8 cellular contexts compared by ENCODE assay signal in genomic region chr11:65418681-65419459, GRCh38. TPM values are rescaled to one million over a fixed set of nuclear protein-coding genes. Genes with fewer than 3 reads are reported as not detected.
DNase-seq lines count a peak whose midpoint lies in the region; ATAC-seq and TF ChIP-seq lines count a peak whose summit lies in the region.

No MANE protein-coding gene starts in this region.

- H3K9me3 ChIP-seq in A673 (ENCODE audit: low read depth, low read length, poor library complexity, severe bottlenecking) = no peaks in the 10 kb centered on the region

- no TSS peak for BruUV-seq in A673 (replicated peaks; lab: Mats Ljungman, UMichigan)

- ATAC-seq in GM18867 (IDR thresholded peaks at IDR 0.05; ENCODE audit: unreplicated experiment) (peak; percentile 34), HG03103 (IDR thresholded peaks at IDR 0.05; ENCODE audit: low read depth, unreplicated experiment) (peak; percentile 35)

- intact Hi-C loops in A673 (cut with micrococcal nuclease; ENCODE audit: unreplicated experiment) = loop anchor here (2.0 to 5.0 kb wide), 2 partner anchors 37 to 84 kb away; partner anchors contain the start of gene SLC25A45

- H3K27ac ChIP-seq in A673 (ENCODE audit: low read depth, low read length, poor library complexity, severe bottlenecking) (peak overlapping the region; percentile 100), caudate nucleus (ENCODE audit: low read depth, low read length) (peak overlapping the region; percentile 99)

- H3K4me3 ChIP-seq in A673 (ENCODE audit: low read depth, low read length, poor library complexity, severe bottlenecking) = peak overlapping the region; percentile 31
- peak overlapping the region; percentile 47 for H3K4me3 ChIP-seq in WI38 (ENCODE audit: low read depth, low read length)

- peaks cover 2% of the 10 kb centered on the region for H3K36me3 ChIP-seq in A673 (ENCODE audit: insufficient read depth, low read length, poor library complexity, severe bottlenecking)

- DNase-seq in A673 (ENCODE audit: low spot score) (peak; percentile 99), NCI-H2171 treated with DMSO at 0.1 percent for 48 hours (lab: John Stamatoyannopoulos, UW) (peak; percentile 90), caudate nucleus (lab: John Stamatoyannopoulos, UW) (peak in 60 of 61 donors; percentile 59 to 95 (median 85)), iris pigment epithelial cell (ENCODE audit: low read depth) (peak; percentile 98)
- peak; percentile 73 to 94 for DNase-seq in stimulated activated CD4-positive, alpha-beta T cell treated with anti-CD3 and anti-CD28 coated beads, Interleukin-12 subunit alpha, Interleukin-12 subunit beta, amount 100 ng/mL, for 24 hours (ENCODE audit: low read depth in 2 of 2)

- H3K4me1 ChIP-seq in A673 (ENCODE audit: insufficient read depth, low read length, poor library complexity, severe bottlenecking) = peaks cover 69% of the 10 kb centered on the region

- TF ChIP-seq CTCF in A673 (conservative IDR thresholded peaks at IDR 0.05; ENCODE audit: low read depth, low read length) = no peak
- no peak for TF ChIP-seq CTCF in WI38 (IDR thresholded peaks at IDR 0.05; ENCODE audit: low read depth, low read length)

- CTCF ChIA-PET in A673 (lab: Charles Lee) = interaction anchor here (0.6 to 0.8 kb wide), 3 partner anchors 78 to 441 kb away, joined by 3 to 4 read pairs (median 4); partner anchors contain the start of gene MUS81

- H3K27me3 ChIP-seq in A673 (replicated peaks; ENCODE audit: insufficient read depth, low read depth, low read length, poor library complexity) = no peaks in the 10 kb centered on the region

- POLR2A ChIA-PET in A673 (lab: Charles Lee; ENCODE audit: low non-redundant PET) = interaction anchor here (0.6 to 1.7 kb wide), 9 partner anchors 11 to 428 kb away, joined by 3 to 17 read pairs (median 5); partner anchors contain the start of gene MALAT1

RNA-seq across cellular contexts. Expression of gene NEAT1, which starts 3.7 kb away (rescaled TPM):
- 196 and 211 TPM in 2 replicates for total RNA-seq in A673 (2021)

RNA-seq across cellular contexts. Expression of gene FRMD8, which starts 32.4 kb away (rescaled TPM):
- 43.2 and 51.1 TPM in 2 replicates for total RNA-seq in A673 (2021)

RNA-seq across cellular contexts. Expression of gene SLC25A45, which starts 36.4 kb away (rescaled TPM):
- total RNA-seq in A673 (2021) = 5.3 and 7.4 TPM in 2 replicates

Comparison
In these comparisons a context has a peak if more than half of its experiments do, and no peak if none do; other contexts are left out.
1. Peak in every context shown above with its lines: DNase-seq, ATAC-seq, H3K4me3 ChIP-seq and H3K27ac ChIP-seq.